In the genomic region with DNA sequence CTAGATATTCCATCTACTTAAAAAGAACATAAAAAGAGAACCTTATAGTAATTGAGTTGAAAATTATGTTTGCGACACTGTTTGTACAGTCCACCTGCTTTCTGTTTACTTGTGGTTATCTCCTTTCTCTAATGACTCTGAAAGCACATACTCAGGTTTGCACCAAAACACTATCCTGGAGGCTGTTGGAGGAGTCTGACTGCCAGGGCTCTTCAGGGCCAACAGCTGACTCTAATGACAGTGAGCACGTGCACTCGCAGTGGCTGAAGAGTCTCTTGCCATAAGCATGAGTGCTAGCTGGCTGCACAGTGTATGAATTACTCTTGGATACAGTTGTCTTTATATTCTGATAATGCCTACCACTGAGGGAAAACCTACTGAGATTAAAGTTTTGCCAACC, we compare ENCODE assay signal across 12 cellular contexts. TPM values are rescaled to one million over a fixed set of nuclear protein-coding genes. Genes with fewer than 3 reads are reported as not detected.
DNase-seq lines count a peak whose midpoint lies in the region; ATAC-seq and TF ChIP-seq lines count a peak whose summit lies in the region.
"Had no signal": no experiment of that assay in that cellular context is flagged by ENCODE, and none has a peak within 500 bp of the region (broad histone marks: within the 10 kb centered on the region; RNA-seq: fewer than 3 reads in every experiment).

No MANE protein-coding gene starts in this region.

- H3K27me3 Mint-ChIP-seq in activated CD8-positive, alpha-beta T cell treated with anti-CD3 and anti-CD28 coated beads for 36 hours: no peaks in the 10 kb centered on the region
- H3K27me3 Mint-ChIP-seq: activated B cell treated with CpG ODN at 0.5 μM for 24 hours had no signal

- peaks cover 15% of the 10 kb centered on the region for H3K36me3 Mint-ChIP-seq in activated CD8-positive, alpha-beta T cell treated with anti-CD3 and anti-CD28 coated beads for 36 hours (ENCODE audit: low read depth)

- no peak overlapping the region for H3K4me3 Mint-ChIP-seq in activated CD8-positive, alpha-beta T cell treated with anti-CD3 and anti-CD28 coated beads for 36 hours
- H3K4me3 Mint-ChIP-seq: activated B cell treated with CpG ODN at 0.5 μM for 24 hours had no signal

- no peak overlapping the region for H3K4me3 ChIP-seq in fibroblast of the aortic adventitia (ENCODE audit: low read depth, low read length)
- no peak overlapping the region for H3K4me3 ChIP-seq in thyroid gland (replicated peaks in 1 of 3)
- no peak overlapping the region for H3K4me3 ChIP-seq in SK-N-SH (ENCODE audit: low read depth in 2 of 2, low read length in 1 of 2)
- H3K4me3 ChIP-seq: Peyer's patch, psoas muscle had no signal

- H3K27me3 ChIP-seq in thyroid gland (no peaks in the 10 kb centered on the region), SK-N-SH (ENCODE audit: insufficient read depth) (no peaks in the 10 kb centered on the region)
- H3K27me3 ChIP-seq: Peyer's patch had no signal

- no peak overlapping the region for H3K4me2 ChIP-seq in SK-N-SH

- TF ChIP-seq CTCF in fibroblast of the aortic adventitia (IDR thresholded peaks at IDR 0.05; ENCODE audit: insufficient read depth, low read length) (no peak), thyroid gland (IDR thresholded peaks at IDR 0.05) (no peak), SK-N-SH (IDR thresholded peaks at IDR 0.05) (no peak)
- TF ChIP-seq CTCF in activated CD8-positive, alpha-beta T cell treated with anti-CD3 and anti-CD28 coated beads for 36 hours (IDR thresholded peaks at IDR 0.05): no peak

- TF ChIP-seq RAD21 in SK-N-SH (IDR thresholded peaks at IDR 0.05; ENCODE audit: low read length): no peak

- H3K9me2 ChIP-seq in SK-N-SH: no peaks in the 10 kb centered on the region

- H3K27ac Mint-ChIP-seq in activated CD8-positive, alpha-beta T cell treated with anti-CD3 and anti-CD28 coated beads for 36 hours: no peak overlapping the region
- H3K27ac Mint-ChIP-seq: activated B cell treated with CpG ODN at 0.5 μM for 24 hours had no signal

- H3K36me3 ChIP-seq in thyroid gland (no peaks in the 10 kb centered on the region), SK-N-SH (replicated peaks in 1 of 2; ENCODE audit: control insufficient read depth in 1 of 2, insufficient read depth in 2 of 2, low read length in 1 of 2) (no peaks in the 10 kb centered on the region)
- H3K36me3 ChIP-seq: Peyer's patch had no signal

- DNase-seq in NCI-H82 (lab: John Stamatoyannopoulos, UW) (peak; percentile 65), NCI-H82 treated with DMSO at 0.1 percent for 48 hours (lab: John Stamatoyannopoulos, UW; ENCODE audit: unreplicated experiment) (no peak), NCI-H345 (lab: John Stamatoyannopoulos, UW) (peak; percentile 96), fibroblast of the aortic adventitia (ENCODE audit: low read depth) (peak; percentile 32), thyroid gland (peak; percentile 33 to 49), SK-N-SH (no peak), pons (ENCODE audit: low spot score) (no peak)
- DNase-seq in activated CD8-positive, alpha-beta T cell treated with anti-CD3 and anti-CD28 coated beads for 36 hours: no peak
- DNase-seq: activated B cell treated with CpG ODN at 0.5 μM for 24 hours, H7, psoas muscle had no signal

- 53 to 64% methylated on average over 3 of the region's 3 CpGs for WGBS in thyroid gland, 2 donors
- 93% methylated on average over 3 of the region's 3 CpGs for WGBS in SK-N-SH (ENCODE audit: low lambda C conversion rate)

- CTCF ChIA-PET in SK-N-SH (lab: Yijun Ruan, JAX): interaction anchor here (2.9 kb wide), 1 partner anchor 13 kb away, joined by 7 read pairs; no protein-coding TSS in a partner anchor
- CTCF ChIA-PET in activated CD8-positive, alpha-beta T cell treated with anti-CD3 and anti-CD28 coated beads for 36 hours (lab: Charles Lee): interaction anchor here (1.1 to 1.7 kb wide), 3 partner anchors 11 to 83 kb away, joined by 4 to 5 read pairs (median 5); no protein-coding TSS in a partner anchor

- no peaks in the 10 kb centered on the region for H3K79me2 ChIP-seq in SK-N-SH (ENCODE audit: insufficient read depth)

- no peak for ATAC-seq in activated CD8-positive, alpha-beta T cell treated with anti-CD3 and anti-CD28 coated beads for 36 hours

- peaks cover 27 to 48% of the 10 kb centered on the region in 2 donors for H3K4me1 ChIP-seq in thyroid gland
- H3K4me1 ChIP-seq in SK-N-SH (ENCODE audit: control insufficient read depth in 1 of 2, insufficient read depth in 2 of 2, low read depth in 1 of 2, low read length in 1 of 2): peaks cover 10 to 41% of the 10 kb centered on the region in 2 experiments

- no peak overlapping the region for H3K9ac ChIP-seq in SK-N-SH

- TF ChIP-seq POLR2A in thyroid gland (IDR thresholded peaks at IDR 0.05): no peak

- no peaks in the 10 kb centered on the region for H4K20me1 ChIP-seq in SK-N-SH (ENCODE audit: insufficient read depth)

- POLR2A ChIA-PET in SK-N-SH (lab: Yijun Ruan, JAX): no interaction called here
- POLR2A ChIA-PET in activated CD8-positive, alpha-beta T cell treated with anti-CD3 and anti-CD28 coated beads for 36 hours (lab: Charles Lee): interaction anchor here (1.0 to 2.6 kb wide), 3 partner anchors 12 to 149 kb away, joined by 3 to 27 read pairs (median 3); partner anchors contain the start of gene GLS

- peaks cover 20% of the 10 kb centered on the region for H3K9me3 Mint-ChIP-seq in activated CD8-positive, alpha-beta T cell treated with anti-CD3 and anti-CD28 coated beads for 36 hours

- intact Hi-C loops in thyroid gland (cut with DNase I): no loop called here
- intact Hi-C loops in activated CD8-positive, alpha-beta T cell treated with anti-CD3 and anti-CD28 coated beads for 36 hours (cut with micrococcal nuclease): no loop called here

- H2AFZ ChIP-seq in SK-N-SH (ENCODE audit: low read depth): no peak overlapping the region

- peaks cover 40% of the 10 kb centered on the region for H3F3A ChIP-seq in SK-N-SH (replicated peaks; ENCODE audit: insufficient read depth)

- H3K9me3 ChIP-seq in thyroid gland: no peaks in the 10 kb centered on the region
- no peaks in the 10 kb centered on the region for H3K9me3 ChIP-seq in SK-N-SH
- H3K9me3 ChIP-seq: Peyer's patch had no signal

- TF ChIP-seq EP300 in SK-N-SH (IDR thresholded peaks at IDR 0.05; ENCODE audit: borderline replicate concordance in 1 of 2, low read depth in 1 of 2, low read length in 1 of 2): no peak

- H3K4me1 Mint-ChIP-seq in activated CD8-positive, alpha-beta T cell treated with anti-CD3 and anti-CD28 coated beads for 36 hours (ENCODE audit: low read depth): peaks cover 24% of the 10 kb centered on the region
- H3K4me1 Mint-ChIP-seq: activated B cell treated with CpG ODN at 0.5 μM for 24 hours had no signal

- H3K27ac ChIP-seq in thyroid gland (peak overlapping the region in 1 of 3 donors; percentile 34), SK-N-SH (ENCODE audit: low read depth in 2 of 2, low read length in 1 of 2) (peak overlapping the region in 1 of 2 experiments; percentile 53; a peak in 2 of 4 replicates)
- H3K27ac ChIP-seq: psoas muscle had no signal

TF ChIP-seq in SK-N-SH, 30 proteins besides CTCF, POLR2A, EP300 and RAD21:
- TF ChIP-seq, protein P1, sequence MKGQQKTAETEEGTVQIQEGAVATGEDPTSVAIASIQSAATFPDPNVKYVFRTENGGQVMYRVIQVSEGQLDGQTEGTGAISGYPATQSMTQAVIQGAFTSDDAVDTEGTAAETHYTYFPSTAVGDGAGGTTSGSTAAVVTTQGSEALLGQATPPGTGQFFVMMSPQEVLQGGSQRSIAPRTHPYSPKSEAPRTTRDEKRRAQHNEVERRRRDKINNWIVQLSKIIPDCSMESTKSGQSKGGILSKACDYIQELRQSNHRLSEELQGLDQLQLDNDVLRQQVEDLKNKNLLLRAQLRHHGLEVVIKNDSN (IDR thresholded peaks at IDR 0.05; ENCODE audit: borderline replicate concordance, low read depth): no peak
- TF ChIP-seq EZH2phosphoT487 (IDR thresholded peaks at IDR 0.05; ENCODE audit: borderline replicate concordance, low read depth): no peak
- TF ChIP-seq MAX (IDR thresholded peaks at IDR 0.05; ENCODE audit: low read depth): no peak
- no peak for TF ChIP-seq TEAD4 (IDR thresholded peaks at IDR 0.05; ENCODE audit: borderline replicate concordance, insufficient read depth)

RNA-seq across cellular contexts. Expression of gene GLS, which starts 16.7 kb away (rescaled TPM):
- total RNA-seq in fibroblast of the aortic adventitia (ENCODE audit: low replicate concordance) (116 and 627 TPM in 2 replicates), thyroid gland (100 to 1,000 TPM; 175 to 274 (median 197) TPM)
- polyA plus RNA-seq in SK-N-SH (2012; rRNA removed): 37.2 and 58.5 TPM in 2 replicates
- polyA plus RNA-seq in SK-N-SH (2012; cell fraction: cytosol; rRNA removed): 42.9 and 63.8 TPM in 2 replicates
- 69.8 and 184 TPM in 2 replicates for polyA plus RNA-seq in SK-N-SH (2012; cell fraction: nucleus; rRNA removed)
- 100 to 1,000 TPM; 218 to 227 TPM for total RNA-seq in activated CD8-positive, alpha-beta T cell treated with anti-CD3 and anti-CD28 coated beads for 36 hours

Comparison
In these comparisons a context has a peak if more than half of its experiments do, and no peak if none do; other contexts are left out.
1. DNase-seq: peak in NCI-H82 (single experiment), NCI-H345 (single experiment), fibroblast of the aortic adventitia (single experiment) and thyroid gland (2 of 2); none in NCI-H82 treated with DMSO at 0.1 percent for 48 hours (single experiment), SK-N-SH (single experiment), pons (single experiment) and activated CD8-positive, alpha-beta T cell treated with anti-CD3 and anti-CD28 coated beads for 36 hours (single experiment).